In genomic region chr17:62732125-62732524, GRCh38 we compare ENCODE assay signal across 17 cellular contexts.
"Had no signal": no experiment of that assay in that cellular context is flagged by ENCODE, and none has a peak within 500 bp of the region (broad histone marks: within the 10 kb centered on the region; RNA-seq: fewer than 3 reads in every experiment).

No MANE protein-coding gene starts in this region.

- H3K4me1 ChIP-seq: ascending aorta, stomach had no signal

- H3K27me3 ChIP-seq: ascending aorta, stomach had no signal

- H3K9me3 ChIP-seq: ascending aorta, left ventricle myocardium inferior, stomach had no signal

- H3K36me3 Mint-ChIP-seq: activated naive CD4-positive, alpha-beta T cell treated with anti-CD3 and anti-CD28 coated beads, Interleukin-2, amount 10 ng/mL, durations not matched to agents 7 days and 5 days; naive B cell; type B pancreatic cell had no signal

- H3K4me3 ChIP-seq: ascending aorta, left ventricle myocardium inferior, smooth muscle cell, stomach had no signal

- H3K36me3 ChIP-seq: ascending aorta, left ventricle myocardium inferior, stomach had no signal

- H3K4me3 Mint-ChIP-seq: activated CD4-positive, alpha-beta T cell treated with anti-CD3 and anti-CD28 coated beads for 36 hours; activated CD8-positive, alpha-beta T cell treated with anti-CD3 and anti-CD28 coated beads, Interleukin-2, amount 10 ng/mL, durations not matched to agents 7 days and 5 days; activated naive CD4-positive, alpha-beta T cell treated with anti-CD3 and anti-CD28 coated beads, Interleukin-2, amount 10 ng/mL, durations not matched to agents 7 days and 5 days; activated T-cell treated with anti-CD3 and anti-CD28 coated beads, Interleukin-2, amount 50 U/mL, for 24 hours; naive B cell; type B pancreatic cell had no signal

- ATAC-seq: activated CD4-positive, alpha-beta T cell treated with anti-CD3 and anti-CD28 coated beads for 36 hours; activated CD8-positive, alpha-beta T cell treated with anti-CD3 and anti-CD28 coated beads, Interleukin-2, amount 10 ng/mL, durations not matched to agents 7 days and 5 days; sciatic nerve had no signal

- DNase-seq: activated CD4-positive, alpha-beta T cell treated with anti-CD3 and anti-CD28 coated beads for 36 hours; activated CD8-positive, alpha-beta T cell treated with anti-CD3 and anti-CD28 coated beads, Interleukin-2, amount 10 ng/mL, durations not matched to agents 7 days and 5 days; activated effector memory CD4-positive, alpha-beta T cell treated with Interleukin-2 at 50 U/mL for 16 hours; activated naive CD4-positive, alpha-beta T cell treated with anti-CD3 and anti-CD28 coated beads, Interleukin-2, amount 10 ng/mL, durations not matched to agents 7 days and 5 days; activated T-cell treated with anti-CD3 and anti-CD28 coated beads, Interleukin-2, amount 50 U/mL, for 24 hours; effector CD4-positive, alpha-beta T cell; foreskin fibroblast; glutamatergic neuron; hypothalamus; left ventricle myocardium inferior; naive B cell; stimulated activated CD4-positive, alpha-beta T cell treated with anti-CD3 and anti-CD28 coated beads, Interleukin-4, amount 100 ng/mL, for 1 hour; stomach had no signal

- H3K9me3 Mint-ChIP-seq: activated naive CD4-positive, alpha-beta T cell treated with anti-CD3 and anti-CD28 coated beads, Interleukin-2, amount 10 ng/mL, durations not matched to agents 7 days and 5 days; activated T-cell treated with anti-CD3 and anti-CD28 coated beads, Interleukin-2, amount 50 U/mL, for 24 hours; type B pancreatic cell had no signal

- H3K27ac Mint-ChIP-seq: activated CD4-positive, alpha-beta T cell treated with anti-CD3 and anti-CD28 coated beads for 36 hours; activated CD8-positive, alpha-beta T cell treated with anti-CD3 and anti-CD28 coated beads, Interleukin-2, amount 10 ng/mL, durations not matched to agents 7 days and 5 days; activated naive CD4-positive, alpha-beta T cell treated with anti-CD3 and anti-CD28 coated beads, Interleukin-2, amount 10 ng/mL, durations not matched to agents 7 days and 5 days; activated T-cell treated with anti-CD3 and anti-CD28 coated beads, Interleukin-2, amount 50 U/mL, for 24 hours; naive B cell; type B pancreatic cell had no signal

- H3K4me1 Mint-ChIP-seq: activated naive CD4-positive, alpha-beta T cell treated with anti-CD3 and anti-CD28 coated beads, Interleukin-2, amount 10 ng/mL, durations not matched to agents 7 days and 5 days had no signal

- H3K27ac ChIP-seq: ascending aorta, left ventricle myocardium inferior, stomach had no signal

- H3K4me2 ChIP-seq: smooth muscle cell had no signal

- H3K27me3 Mint-ChIP-seq: naive B cell had no signal
